Comparison of ENCODE assay signal across 1 cellular context in genomic region chrX:130676861-130677260, GRCh38.
A peak's percentile ranks its signal among the peaks of the same experiment; 100 is the strongest.
TF ChIP-seq lines count a peak whose summit lies in the region.

No MANE protein-coding gene starts in this region.

TF ChIP-seq in HepG2, 621 proteins besides CTCF, POLR2A, EP300 and RAD21 (continued from another document and continues in another):
- peak; percentile 53 for TF ChIP-seq SAP130 (CRISPR knock-in tag; IDR thresholded peaks at IDR 0.05; ENCODE audit: low read depth)
- TF ChIP-seq NCOA5 (CRISPR knock-in tag; IDR thresholded peaks at IDR 0.05) = no peak
- TF ChIP-seq ZNF720 (CRISPR knock-in tag; IDR thresholded peaks at IDR 0.05) = no peak
- no peak for TF ChIP-seq MED8 (CRISPR knock-in tag; IDR thresholded peaks at IDR 0.05; ENCODE audit: insufficient replicate concordance)
- no peak for TF ChIP-seq GMEB2 (CRISPR knock-in tag; IDR thresholded peaks at IDR 0.05; ENCODE audit: low read depth)
- TF ChIP-seq ZNF567 (CRISPR knock-in tag; IDR thresholded peaks at IDR 0.05; ENCODE audit: borderline replicate concordance) = no peak
- no peak for TF ChIP-seq MTA1 (CRISPR knock-in tag; IDR thresholded peaks at IDR 0.05; ENCODE audit: borderline replicate concordance)
- peak; percentile 26; the same call in 1 of the 2 replicates for TF ChIP-seq POGZ (CRISPR knock-in tag; IDR thresholded peaks at IDR 0.05)
- peak; percentile 61; the same call in 1 of the 2 replicates for TF ChIP-seq ZNF614 (CRISPR knock-in tag; IDR thresholded peaks at IDR 0.05; ENCODE audit: borderline replicate concordance)
- peak; percentile 68; the same call in 1 of the 2 replicates for TF ChIP-seq ZNF710 (CRISPR knock-in tag; IDR thresholded peaks at IDR 0.05; ENCODE audit: borderline replicate concordance)
- no peak for TF ChIP-seq FOXA1 (IDR thresholded peaks at IDR 0.05)
- peak; percentile 63 for TF ChIP-seq FOXA1 (CRISPR knock-in tag; IDR thresholded peaks at IDR 0.05)
- TF ChIP-seq KDM4B (CRISPR knock-in tag; IDR thresholded peaks at IDR 0.05) = no peak
- TF ChIP-seq HDAC2 (CRISPR knock-in tag; IDR thresholded peaks at IDR 0.05) = peak; percentile 38; the same call in 1 of the 2 replicates
- TF ChIP-seq ZBTB34 (CRISPR knock-in tag; IDR thresholded peaks at IDR 0.05) = no peak
- no peak for TF ChIP-seq ZNF766 (CRISPR knock-in tag; IDR thresholded peaks at IDR 0.05; ENCODE audit: borderline replicate concordance)
- no peak for TF ChIP-seq HINFP (CRISPR knock-in tag; IDR thresholded peaks at IDR 0.05; ENCODE audit: low read depth)
- TF ChIP-seq KDM6A (CRISPR knock-in tag; IDR thresholded peaks at IDR 0.05; ENCODE audit: low read depth) = 0 out of 2 replicates have a peak, but pooled peaks have one; percentile 31
- TF ChIP-seq ZNF607 (CRISPR knock-in tag; IDR thresholded peaks at IDR 0.05; ENCODE audit: borderline replicate concordance) = no peak
- TF ChIP-seq ZGPAT (CRISPR knock-in tag; IDR thresholded peaks at IDR 0.05) = 0 out of 2 replicates have a peak, but pooled peaks have one; percentile 36
- TF ChIP-seq ZNF530 (CRISPR knock-in tag; IDR thresholded peaks at IDR 0.05; ENCODE audit: low read depth) = no peak
- no peak for TF ChIP-seq ARNTL (CRISPR knock-in tag; IDR thresholded peaks at IDR 0.05)
- TF ChIP-seq HNRNPL (IDR thresholded peaks at IDR 0.05; ENCODE audit: low read depth, low read length) = no peak
- peak; percentile 64; the same call in 1 of the 2 replicates for TF ChIP-seq ELF3 (CRISPR knock-in tag; IDR thresholded peaks at IDR 0.05)
- no peak for TF ChIP-seq RFX1 (IDR thresholded peaks at IDR 0.05)
- no peak for TF ChIP-seq PRDM15 (CRISPR knock-in tag; IDR thresholded peaks at IDR 0.05)
- TF ChIP-seq PITX1 (CRISPR knock-in tag; IDR thresholded peaks at IDR 0.05) = peak; percentile 67
- TF ChIP-seq PHF8 (CRISPR knock-in tag; IDR thresholded peaks at IDR 0.05) = no peak
- no peak for TF ChIP-seq NR1H2 (CRISPR knock-in tag; IDR thresholded peaks at IDR 0.05; ENCODE audit: borderline replicate concordance, low read depth)
- no peak for TF ChIP-seq ZNF891 (CRISPR knock-in tag; IDR thresholded peaks at IDR 0.05)
- peak; percentile 28; the same call in 1 of the 2 replicates for TF ChIP-seq RARA (CRISPR knock-in tag; IDR thresholded peaks at IDR 0.05)
- peak; percentile 36 for TF ChIP-seq TEAD3 (CRISPR knock-in tag; optimal IDR thresholded peaks at IDR 0.05; ENCODE audit: borderline replicate concordance)
- peak; percentile 66 for TF ChIP-seq NFIC (IDR thresholded peaks at IDR 0.05; ENCODE audit: low read length)
- TF ChIP-seq MIXL1 (CRISPR knock-in tag; IDR thresholded peaks at IDR 0.05) = 0 out of 2 replicates have a peak, but pooled peaks have one; percentile 35
- no peak for TF ChIP-seq DNMT1 (CRISPR knock-in tag; IDR thresholded peaks at IDR 0.05)
- peak; percentile 24; the same call in 1 of the 2 replicates for TF ChIP-seq NCOR1 (IDR thresholded peaks at IDR 0.05; ENCODE audit: borderline replicate concordance, low read length)
- TF ChIP-seq RXRB (CRISPR knock-in tag; IDR thresholded peaks at IDR 0.05; ENCODE audit: borderline replicate concordance) = peak; percentile 27; the same call in 1 of the 2 replicates
- no peak for TF ChIP-seq KDM1A (CRISPR knock-in tag; IDR thresholded peaks at IDR 0.05)
- no peak for TF ChIP-seq AKNA (CRISPR knock-in tag; IDR thresholded peaks at IDR 0.05; ENCODE audit: borderline replicate concordance)
- no peak for TF ChIP-seq ZFP90 (CRISPR knock-in tag; IDR thresholded peaks at IDR 0.05; ENCODE audit: borderline replicate concordance)
- TF ChIP-seq FOXA3 (CRISPR knock-in tag; IDR thresholded peaks at IDR 0.05) = peak; percentile 75
- TF ChIP-seq SOX6 (IDR thresholded peaks at IDR 0.05) = no peak
- TF ChIP-seq SOX6 (CRISPR knock-in tag; IDR thresholded peaks at IDR 0.05) = peak; percentile 97
- no peak for TF ChIP-seq SP140L (CRISPR knock-in tag; IDR thresholded peaks at IDR 0.05; ENCODE audit: borderline replicate concordance)
- no peak for TF ChIP-seq ZNF747 (CRISPR knock-in tag; IDR thresholded peaks at IDR 0.05; ENCODE audit: borderline replicate concordance)
- TF ChIP-seq TERF1 (CRISPR knock-in tag; IDR thresholded peaks at IDR 0.05) = no peak
